8 cellular contexts compared by ENCODE assay signal in genomic region chr12:124359671-124360581, GRCh38.
DNase-seq lines count a peak whose midpoint lies in the region; ATAC-seq and TF ChIP-seq lines count a peak whose summit lies in the region.

No MANE protein-coding gene starts in this region.

- H3K27me3 ChIP-seq in prostate gland (replicated peaks; ENCODE audit: insufficient read depth): no peaks in the 10 kb centered on the region

- intact Hi-C loops in Right ventricle myocardium inferior (cut with DNase I) (loop anchor here (5.0 kb wide), 2 partner anchors 72 to 407 kb away; no protein-coding TSS in a partner anchor), prostate gland (cut with DNase I) (loop anchor here (5.0 kb wide), 1 partner anchor 407 kb away; no protein-coding TSS in a partner anchor)

- TF ChIP-seq POLR2A in prostate gland (IDR thresholded peaks at IDR 0.05): no peak

- peaks cover 4 to 5% of the 10 kb centered on the region in 2 donors for H3K36me3 ChIP-seq in prostate gland

- H3K4me1 ChIP-seq in prostate gland (replicated peaks): peaks cover 29% of the 10 kb centered on the region

- 15% methylated on average over 33 of the region's 37 CpGs for WGBS in prostate gland

- no peaks in the 10 kb centered on the region for H3K9me3 ChIP-seq in prostate gland

- peak in 1 of 4 experiments; percentile 18 for TF ChIP-seq CTCF in prostate gland (IDR thresholded peaks at IDR 0.05)

- peak; percentile 90 for DNase-seq in DMS 273 (lab: John Stamatoyannopoulos, UW; ENCODE audit: unreplicated experiment)
- peak; percentile 41 to 90 for DNase-seq in NCI-H526 (lab: John Stamatoyannopoulos, UW)
- DNase-seq in Right ventricle myocardium inferior (ENCODE audit: missing footprints): peak; percentile 95
- peak; percentile 93 for DNase-seq in prostate gland (ENCODE audit: low spot score)
- DNase-seq in kidney glomerular epithelial cell (lab: John Stamatoyannopoulos, UW): no peak
- no peak for DNase-seq in activated CD8-positive, alpha-beta memory T cell treated with anti-CD3 and anti-CD28 coated beads, Interleukin-2, amount 50 U/mL, for 48 hours
- DNase-seq in NCI-H82 treated with DMSO at 0.1 percent for 48 hours (lab: John Stamatoyannopoulos, UW; ENCODE audit: unreplicated experiment): no peak

- ATAC-seq in Right ventricle myocardium inferior (peak; percentile 93), GM18520 (IDR thresholded peaks at IDR 0.05; ENCODE audit: unreplicated experiment) (no peak)

- peak overlapping the region; percentile 76 for H3K27ac ChIP-seq in prostate gland

- H3K4me3 ChIP-seq in prostate gland: no peak overlapping the region

Comparison
In these comparisons a context has a peak if more than half of its experiments do, and no peak if none do; other contexts are left out.
1. DNase-seq: peak in DMS 273 (single experiment), NCI-H526 (2 of 2), Right ventricle myocardium inferior (single experiment) and prostate gland (single experiment); none in kidney glomerular epithelial cell (single experiment), activated CD8-positive, alpha-beta memory T cell treated with anti-CD3 and anti-CD28 coated beads, Interleukin-2, amount 50 U/mL, for 48 hours (single experiment) and NCI-H82 treated with DMSO at 0.1 percent for 48 hours (single experiment).